In the genomic region with DNA sequence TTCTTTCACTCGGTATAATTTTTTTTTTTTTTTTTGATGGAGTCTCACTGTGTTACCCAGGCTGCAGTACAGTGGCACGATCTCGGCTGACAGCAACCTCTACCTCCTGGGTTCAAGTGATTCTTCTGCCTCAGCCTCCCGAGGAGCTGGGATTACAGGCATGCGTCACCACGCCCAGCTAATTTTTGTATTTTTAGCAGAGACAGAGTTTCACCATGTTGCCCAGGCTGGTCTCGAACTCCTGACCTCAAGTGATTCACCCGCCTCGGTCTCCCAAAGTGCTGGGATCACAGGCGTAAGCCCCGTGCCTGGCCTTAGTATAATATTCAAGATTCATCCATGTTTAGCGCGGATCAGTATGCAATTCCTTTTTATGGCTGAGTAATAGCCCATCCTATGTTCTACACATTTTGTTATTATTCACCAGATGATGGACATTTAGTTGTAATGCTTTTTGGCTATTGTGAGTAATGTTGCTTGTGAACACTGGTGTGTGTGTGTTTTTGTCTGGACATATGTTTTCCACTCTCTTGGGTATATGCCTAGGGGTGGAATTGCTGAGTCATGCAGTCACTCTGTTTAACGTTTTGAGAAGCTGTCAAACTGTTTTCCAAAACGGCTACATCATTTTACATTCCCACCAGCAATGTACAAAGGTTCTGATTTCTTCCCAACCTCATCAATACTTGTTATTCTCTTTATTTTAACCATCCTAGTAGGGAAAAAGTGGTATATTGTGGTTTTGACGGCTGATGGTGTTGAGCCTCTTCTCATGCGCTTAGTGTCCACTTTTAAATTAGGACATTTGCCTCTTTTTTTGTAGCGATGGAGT, we compare ENCODE assay signal across 1 cellular context.
TF ChIP-seq lines count a peak whose summit lies in the region.

No MANE protein-coding gene starts in this region.

TF ChIP-seq in K562, 482 proteins besides CTCF, POLR2A, EP300 and RAD21 (continued from another document and continues in another):
- TF ChIP-seq, protein P1, sequence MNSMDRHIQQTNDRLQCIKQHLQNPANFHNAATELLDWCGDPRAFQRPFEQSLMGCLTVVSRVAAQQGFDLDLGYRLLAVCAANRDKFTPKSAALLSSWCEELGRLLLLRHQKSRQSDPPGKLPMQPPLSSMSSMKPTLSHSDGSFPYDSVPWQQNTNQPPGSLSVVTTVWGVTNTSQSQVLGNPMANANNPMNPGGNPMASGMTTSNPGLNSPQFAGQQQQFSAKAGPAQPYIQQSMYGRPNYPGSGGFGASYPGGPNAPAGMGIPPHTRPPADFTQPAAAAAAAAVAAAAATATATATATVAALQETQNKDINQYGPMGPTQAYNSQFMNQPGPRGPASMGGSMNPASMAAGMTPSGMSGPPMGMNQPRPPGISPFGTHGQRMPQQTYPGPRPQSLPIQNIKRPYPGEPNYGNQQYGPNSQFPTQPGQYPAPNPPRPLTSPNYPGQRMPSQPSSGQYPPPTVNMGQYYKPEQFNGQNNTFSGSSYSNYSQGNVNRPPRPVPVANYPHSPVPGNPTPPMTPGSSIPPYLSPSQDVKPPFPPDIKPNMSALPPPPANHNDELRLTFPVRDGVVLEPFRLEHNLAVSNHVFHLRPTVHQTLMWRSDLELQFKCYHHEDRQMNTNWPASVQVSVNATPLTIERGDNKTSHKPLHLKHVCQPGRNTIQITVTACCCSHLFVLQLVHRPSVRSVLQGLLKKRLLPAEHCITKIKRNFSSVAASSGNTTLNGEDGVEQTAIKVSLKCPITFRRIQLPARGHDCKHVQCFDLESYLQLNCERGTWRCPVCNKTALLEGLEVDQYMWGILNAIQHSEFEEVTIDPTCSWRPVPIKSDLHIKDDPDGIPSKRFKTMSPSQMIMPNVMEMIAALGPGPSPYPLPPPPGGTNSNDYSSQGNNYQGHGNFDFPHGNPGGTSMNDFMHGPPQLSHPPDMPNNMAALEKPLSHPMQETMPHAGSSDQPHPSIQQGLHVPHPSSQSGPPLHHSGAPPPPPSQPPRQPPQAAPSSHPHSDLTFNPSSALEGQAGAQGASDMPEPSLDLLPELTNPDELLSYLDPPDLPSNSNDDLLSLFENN (IDR thresholded peaks at IDR 0.05; ENCODE audit: low read depth in 2 of 2, low read length in 2 of 2), result no peak
- no peak for TF ChIP-seq PHF8 (IDR thresholded peaks at IDR 0.05; ENCODE audit: borderline replicate concordance, low read length)
- TF ChIP-seq, protein P2, sequence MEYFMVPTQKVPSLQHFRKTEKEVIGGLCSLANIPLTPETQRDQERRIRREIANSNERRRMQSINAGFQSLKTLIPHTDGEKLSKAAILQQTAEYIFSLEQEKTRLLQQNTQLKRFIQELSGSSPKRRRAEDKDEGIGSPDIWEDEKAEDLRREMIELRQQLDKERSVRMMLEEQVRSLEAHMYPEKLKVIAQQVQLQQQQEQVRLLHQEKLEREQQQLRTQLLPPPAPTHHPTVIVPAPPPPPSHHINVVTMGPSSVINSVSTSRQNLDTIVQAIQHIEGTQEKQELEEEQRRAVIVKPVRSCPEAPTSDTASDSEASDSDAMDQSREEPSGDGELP (CRISPR knock-in tag; IDR thresholded peaks at IDR 0.05; ENCODE audit: borderline replicate concordance), result no peak
- TF ChIP-seq, protein P3, sequence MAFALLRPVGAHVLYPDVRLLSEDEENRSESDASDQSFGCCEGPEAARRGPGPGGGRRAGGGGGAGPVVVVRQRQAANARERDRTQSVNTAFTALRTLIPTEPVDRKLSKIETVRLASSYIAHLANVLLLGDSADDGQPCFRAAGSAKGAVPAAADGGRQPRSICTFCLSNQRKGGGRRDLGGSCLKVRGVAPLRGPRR (CRISPR knock-in tag; IDR thresholded peaks at IDR 0.05), result no peak
- TF ChIP-seq, protein P4, sequence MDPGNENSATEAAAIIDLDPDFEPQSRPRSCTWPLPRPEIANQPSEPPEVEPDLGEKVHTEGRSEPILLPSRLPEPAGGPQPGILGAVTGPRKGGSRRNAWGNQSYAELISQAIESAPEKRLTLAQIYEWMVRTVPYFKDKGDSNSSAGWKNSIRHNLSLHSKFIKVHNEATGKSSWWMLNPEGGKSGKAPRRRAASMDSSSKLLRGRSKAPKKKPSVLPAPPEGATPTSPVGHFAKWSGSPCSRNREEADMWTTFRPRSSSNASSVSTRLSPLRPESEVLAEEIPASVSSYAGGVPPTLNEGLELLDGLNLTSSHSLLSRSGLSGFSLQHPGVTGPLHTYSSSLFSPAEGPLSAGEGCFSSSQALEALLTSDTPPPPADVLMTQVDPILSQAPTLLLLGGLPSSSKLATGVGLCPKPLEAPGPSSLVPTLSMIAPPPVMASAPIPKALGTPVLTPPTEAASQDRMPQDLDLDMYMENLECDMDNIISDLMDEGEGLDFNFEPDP (CRISPR knock-in tag; IDR thresholded peaks at IDR 0.05), result no peak
- TF ChIP-seq, protein P5, sequence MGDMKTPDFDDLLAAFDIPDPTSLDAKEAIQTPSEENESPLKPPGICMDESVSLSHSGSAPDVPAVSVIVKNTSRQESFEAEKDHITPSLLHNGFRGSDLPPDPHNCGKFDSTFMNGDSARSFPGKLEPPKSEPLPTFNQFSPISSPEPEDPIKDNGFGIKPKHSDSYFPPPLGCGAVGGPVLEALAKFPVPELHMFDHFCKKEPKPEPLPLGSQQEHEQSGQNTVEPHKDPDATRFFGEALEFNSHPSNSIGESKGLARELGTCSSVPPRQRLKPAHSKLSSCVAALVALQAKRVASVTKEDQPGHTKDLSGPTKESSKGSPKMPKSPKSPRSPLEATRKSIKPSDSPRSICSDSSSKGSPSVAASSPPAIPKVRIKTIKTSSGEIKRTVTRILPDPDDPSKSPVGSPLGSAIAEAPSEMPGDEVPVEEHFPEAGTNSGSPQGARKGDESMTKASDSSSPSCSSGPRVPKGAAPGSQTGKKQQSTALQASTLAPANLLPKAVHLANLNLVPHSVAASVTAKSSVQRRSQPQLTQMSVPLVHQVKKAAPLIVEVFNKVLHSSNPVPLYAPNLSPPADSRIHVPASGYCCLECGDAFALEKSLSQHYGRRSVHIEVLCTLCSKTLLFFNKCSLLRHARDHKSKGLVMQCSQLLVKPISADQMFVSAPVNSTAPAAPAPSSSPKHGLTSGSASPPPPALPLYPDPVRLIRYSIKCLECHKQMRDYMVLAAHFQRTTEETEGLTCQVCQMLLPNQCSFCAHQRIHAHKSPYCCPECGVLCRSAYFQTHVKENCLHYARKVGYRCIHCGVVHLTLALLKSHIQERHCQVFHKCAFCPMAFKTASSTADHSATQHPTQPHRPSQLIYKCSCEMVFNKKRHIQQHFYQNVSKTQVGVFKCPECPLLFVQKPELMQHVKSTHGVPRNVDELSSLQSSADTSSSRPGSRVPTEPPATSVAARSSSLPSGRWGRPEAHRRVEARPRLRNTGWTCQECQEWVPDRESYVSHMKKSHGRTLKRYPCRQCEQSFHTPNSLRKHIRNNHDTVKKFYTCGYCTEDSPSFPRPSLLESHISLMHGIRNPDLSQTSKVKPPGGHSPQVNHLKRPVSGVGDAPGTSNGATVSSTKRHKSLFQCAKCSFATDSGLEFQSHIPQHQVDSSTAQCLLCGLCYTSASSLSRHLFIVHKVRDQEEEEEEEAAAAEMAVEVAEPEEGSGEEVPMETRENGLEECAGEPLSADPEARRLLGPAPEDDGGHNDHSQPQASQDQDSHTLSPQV (IDR thresholded peaks at IDR 0.05), result peak; percentile 90
- TF ChIP-seq, protein P6, sequence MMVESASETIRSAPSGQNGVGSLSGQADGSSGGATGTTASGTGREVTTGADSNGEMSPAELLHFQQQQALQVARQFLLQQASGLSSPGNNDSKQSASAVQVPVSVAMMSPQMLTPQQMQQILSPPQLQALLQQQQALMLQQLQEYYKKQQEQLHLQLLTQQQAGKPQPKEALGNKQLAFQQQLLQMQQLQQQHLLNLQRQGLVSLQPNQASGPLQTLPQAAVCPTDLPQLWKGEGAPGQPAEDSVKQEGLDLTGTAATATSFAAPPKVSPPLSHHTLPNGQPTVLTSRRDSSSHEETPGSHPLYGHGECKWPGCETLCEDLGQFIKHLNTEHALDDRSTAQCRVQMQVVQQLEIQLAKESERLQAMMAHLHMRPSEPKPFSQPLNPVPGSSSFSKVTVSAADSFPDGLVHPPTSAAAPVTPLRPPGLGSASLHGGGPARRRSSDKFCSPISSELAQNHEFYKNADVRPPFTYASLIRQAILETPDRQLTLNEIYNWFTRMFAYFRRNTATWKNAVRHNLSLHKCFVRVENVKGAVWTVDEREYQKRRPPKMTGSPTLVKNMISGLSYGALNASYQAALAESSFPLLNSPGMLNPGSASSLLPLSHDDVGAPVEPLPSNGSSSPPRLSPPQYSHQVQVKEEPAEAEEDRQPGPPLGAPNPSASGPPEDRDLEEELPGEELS (CRISPR knock-in tag; IDR thresholded peaks at IDR 0.05; ENCODE audit: borderline replicate concordance), result no peak
- TF ChIP-seq MYNN (IDR thresholded peaks at IDR 0.05), result no peak
- TF ChIP-seq MYNN (CRISPR knock-in tag; IDR thresholded peaks at IDR 0.05), result no peak
- no peak for TF ChIP-seq SUPT5H (IDR thresholded peaks at IDR 0.05)
- no peak for TF ChIP-seq KAT8 (IDR thresholded peaks at IDR 0.05; ENCODE audit: low read depth)
- no peak for TF ChIP-seq SIX5 (IDR thresholded peaks at IDR 0.05; ENCODE audit: borderline replicate concordance in 1 of 2, insufficient read depth in 1 of 2, low read depth in 1 of 2, low read length in 2 of 2)
- TF ChIP-seq, protein P7, sequence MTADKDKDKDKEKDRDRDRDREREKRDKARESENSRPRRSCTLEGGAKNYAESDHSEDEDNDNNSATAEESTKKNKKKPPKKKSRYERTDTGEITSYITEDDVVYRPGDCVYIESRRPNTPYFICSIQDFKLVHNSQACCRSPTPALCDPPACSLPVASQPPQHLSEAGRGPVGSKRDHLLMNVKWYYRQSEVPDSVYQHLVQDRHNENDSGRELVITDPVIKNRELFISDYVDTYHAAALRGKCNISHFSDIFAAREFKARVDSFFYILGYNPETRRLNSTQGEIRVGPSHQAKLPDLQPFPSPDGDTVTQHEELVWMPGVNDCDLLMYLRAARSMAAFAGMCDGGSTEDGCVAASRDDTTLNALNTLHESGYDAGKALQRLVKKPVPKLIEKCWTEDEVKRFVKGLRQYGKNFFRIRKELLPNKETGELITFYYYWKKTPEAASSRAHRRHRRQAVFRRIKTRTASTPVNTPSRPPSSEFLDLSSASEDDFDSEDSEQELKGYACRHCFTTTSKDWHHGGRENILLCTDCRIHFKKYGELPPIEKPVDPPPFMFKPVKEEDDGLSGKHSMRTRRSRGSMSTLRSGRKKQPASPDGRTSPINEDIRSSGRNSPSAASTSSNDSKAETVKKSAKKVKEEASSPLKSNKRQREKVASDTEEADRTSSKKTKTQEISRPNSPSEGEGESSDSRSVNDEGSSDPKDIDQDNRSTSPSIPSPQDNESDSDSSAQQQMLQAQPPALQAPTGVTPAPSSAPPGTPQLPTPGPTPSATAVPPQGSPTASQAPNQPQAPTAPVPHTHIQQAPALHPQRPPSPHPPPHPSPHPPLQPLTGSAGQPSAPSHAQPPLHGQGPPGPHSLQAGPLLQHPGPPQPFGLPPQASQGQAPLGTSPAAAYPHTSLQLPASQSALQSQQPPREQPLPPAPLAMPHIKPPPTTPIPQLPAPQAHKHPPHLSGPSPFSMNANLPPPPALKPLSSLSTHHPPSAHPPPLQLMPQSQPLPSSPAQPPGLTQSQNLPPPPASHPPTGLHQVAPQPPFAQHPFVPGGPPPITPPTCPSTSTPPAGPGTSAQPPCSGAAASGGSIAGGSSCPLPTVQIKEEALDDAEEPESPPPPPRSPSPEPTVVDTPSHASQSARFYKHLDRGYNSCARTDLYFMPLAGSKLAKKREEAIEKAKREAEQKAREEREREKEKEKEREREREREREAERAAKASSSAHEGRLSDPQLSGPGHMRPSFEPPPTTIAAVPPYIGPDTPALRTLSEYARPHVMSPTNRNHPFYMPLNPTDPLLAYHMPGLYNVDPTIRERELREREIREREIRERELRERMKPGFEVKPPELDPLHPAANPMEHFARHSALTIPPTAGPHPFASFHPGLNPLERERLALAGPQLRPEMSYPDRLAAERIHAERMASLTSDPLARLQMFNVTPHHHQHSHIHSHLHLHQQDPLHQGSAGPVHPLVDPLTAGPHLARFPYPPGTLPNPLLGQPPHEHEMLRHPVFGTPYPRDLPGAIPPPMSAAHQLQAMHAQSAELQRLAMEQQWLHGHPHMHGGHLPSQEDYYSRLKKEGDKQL (CRISPR knock-in tag; IDR thresholded peaks at IDR 0.05; ENCODE audit: borderline replicate concordance), result no peak
- TF ChIP-seq, protein P8, sequence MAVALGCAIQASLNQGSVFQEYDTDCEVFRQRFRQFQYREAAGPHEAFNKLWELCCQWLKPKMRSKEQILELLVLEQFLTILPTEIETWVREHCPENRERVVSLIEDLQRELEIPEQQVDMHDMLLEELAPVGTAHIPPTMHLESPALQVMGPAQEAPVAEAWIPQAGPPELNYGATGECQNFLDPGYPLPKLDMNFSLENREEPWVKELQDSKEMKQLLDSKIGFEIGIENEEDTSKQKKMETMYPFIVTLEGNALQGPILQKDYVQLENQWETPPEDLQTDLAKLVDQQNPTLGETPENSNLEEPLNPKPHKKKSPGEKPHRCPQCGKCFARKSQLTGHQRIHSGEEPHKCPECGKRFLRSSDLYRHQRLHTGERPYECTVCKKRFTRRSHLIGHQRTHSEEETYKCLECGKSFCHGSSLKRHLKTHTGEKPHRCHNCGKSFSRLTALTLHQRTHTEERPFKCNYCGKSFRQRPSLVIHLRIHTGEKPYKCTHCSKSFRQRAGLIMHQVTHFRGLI (CRISPR knock-in tag; IDR thresholded peaks at IDR 0.05), result no peak
- TF ChIP-seq, protein P9, sequence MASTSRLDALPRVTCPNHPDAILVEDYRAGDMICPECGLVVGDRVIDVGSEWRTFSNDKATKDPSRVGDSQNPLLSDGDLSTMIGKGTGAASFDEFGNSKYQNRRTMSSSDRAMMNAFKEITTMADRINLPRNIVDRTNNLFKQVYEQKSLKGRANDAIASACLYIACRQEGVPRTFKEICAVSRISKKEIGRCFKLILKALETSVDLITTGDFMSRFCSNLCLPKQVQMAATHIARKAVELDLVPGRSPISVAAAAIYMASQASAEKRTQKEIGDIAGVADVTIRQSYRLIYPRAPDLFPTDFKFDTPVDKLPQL (IDR thresholded peaks at IDR 0.05; ENCODE audit: extremely low read depth, insufficient read length), result no peak
- TF ChIP-seq RFX1 (IDR thresholded peaks at IDR 0.05), result no peak
- no peak for TF ChIP-seq KDM5B (IDR thresholded peaks at IDR 0.05; ENCODE audit: insufficient replicate concordance, low read depth, low read length)
- no peak for TF ChIP-seq SLC30A9 (CRISPR knock-in tag; IDR thresholded peaks at IDR 0.05)
- TF ChIP-seq, protein P10, sequence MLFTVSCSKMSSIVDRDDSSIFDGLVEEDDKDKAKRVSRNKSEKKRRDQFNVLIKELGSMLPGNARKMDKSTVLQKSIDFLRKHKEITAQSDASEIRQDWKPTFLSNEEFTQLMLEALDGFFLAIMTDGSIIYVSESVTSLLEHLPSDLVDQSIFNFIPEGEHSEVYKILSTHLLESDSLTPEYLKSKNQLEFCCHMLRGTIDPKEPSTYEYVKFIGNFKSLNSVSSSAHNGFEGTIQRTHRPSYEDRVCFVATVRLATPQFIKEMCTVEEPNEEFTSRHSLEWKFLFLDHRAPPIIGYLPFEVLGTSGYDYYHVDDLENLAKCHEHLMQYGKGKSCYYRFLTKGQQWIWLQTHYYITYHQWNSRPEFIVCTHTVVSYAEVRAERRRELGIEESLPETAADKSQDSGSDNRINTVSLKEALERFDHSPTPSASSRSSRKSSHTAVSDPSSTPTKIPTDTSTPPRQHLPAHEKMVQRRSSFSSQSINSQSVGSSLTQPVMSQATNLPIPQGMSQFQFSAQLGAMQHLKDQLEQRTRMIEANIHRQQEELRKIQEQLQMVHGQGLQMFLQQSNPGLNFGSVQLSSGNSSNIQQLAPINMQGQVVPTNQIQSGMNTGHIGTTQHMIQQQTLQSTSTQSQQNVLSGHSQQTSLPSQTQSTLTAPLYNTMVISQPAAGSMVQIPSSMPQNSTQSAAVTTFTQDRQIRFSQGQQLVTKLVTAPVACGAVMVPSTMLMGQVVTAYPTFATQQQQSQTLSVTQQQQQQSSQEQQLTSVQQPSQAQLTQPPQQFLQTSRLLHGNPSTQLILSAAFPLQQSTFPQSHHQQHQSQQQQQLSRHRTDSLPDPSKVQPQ (CRISPR knock-in tag; IDR thresholded peaks at IDR 0.05; ENCODE audit: borderline replicate concordance), result no peak
- TF ChIP-seq NFRKB (IDR thresholded peaks at IDR 0.05; ENCODE audit: low read depth), result peak; percentile 95
- no peak for TF ChIP-seq MTA2 (IDR thresholded peaks at IDR 0.05; ENCODE audit: low read depth)
- no peak; the same call in 1 of the 2 replicates for TF ChIP-seq ZNF79 (CRISPR knock-in tag; IDR thresholded peaks at IDR 0.05; ENCODE audit: low read depth)
- TF ChIP-seq POLR2G (IDR thresholded peaks at IDR 0.05; ENCODE audit: low read depth, low read length), result no peak
- no peak for TF ChIP-seq RBM34 (IDR thresholded peaks at IDR 0.05; ENCODE audit: borderline replicate concordance, insufficient read depth, low read length)
